ENCODE assay signal across 1 cellular context in genomic region chr16:77761204-77761603, GRCh38.
TF ChIP-seq lines count a peak whose summit lies in the region.

No MANE protein-coding gene starts in this region.

TF ChIP-seq in H1, 55 proteins besides CTCF, POLR2A, EP300 and RAD21:
- no peak for TF ChIP-seq USF2 (IDR thresholded peaks at IDR 0.05; ENCODE audit: low read length)
- TF ChIP-seq SAP30 (IDR thresholded peaks at IDR 0.05; ENCODE audit: insufficient read depth, insufficient replicate concordance, low read length): no peak
- no peak for TF ChIP-seq BACH1 (IDR thresholded peaks at IDR 0.05; ENCODE audit: low read length)
- TF ChIP-seq SIN3A (conservative IDR thresholded peaks at IDR 0.05 in 1 of 2, IDR thresholded peaks at IDR 0.05 in 1 of 2; ENCODE audit: low read depth in 1 of 2, low read length in 2 of 2): no peak
- no peak for TF ChIP-seq TBP (IDR thresholded peaks at IDR 0.05; ENCODE audit: low read depth, low read length)
- TF ChIP-seq CBX5 (IDR thresholded peaks at IDR 0.05; ENCODE audit: low read depth, low read length): no peak
- TF ChIP-seq SIRT6 (IDR thresholded peaks at IDR 0.05; ENCODE audit: low read length): no peak
- no peak for TF ChIP-seq RFX5 (IDR thresholded peaks at IDR 0.05; ENCODE audit: borderline replicate concordance, low read depth, low read length)
